ENCODE assay signal across 1 cellular context in the genomic region with DNA sequence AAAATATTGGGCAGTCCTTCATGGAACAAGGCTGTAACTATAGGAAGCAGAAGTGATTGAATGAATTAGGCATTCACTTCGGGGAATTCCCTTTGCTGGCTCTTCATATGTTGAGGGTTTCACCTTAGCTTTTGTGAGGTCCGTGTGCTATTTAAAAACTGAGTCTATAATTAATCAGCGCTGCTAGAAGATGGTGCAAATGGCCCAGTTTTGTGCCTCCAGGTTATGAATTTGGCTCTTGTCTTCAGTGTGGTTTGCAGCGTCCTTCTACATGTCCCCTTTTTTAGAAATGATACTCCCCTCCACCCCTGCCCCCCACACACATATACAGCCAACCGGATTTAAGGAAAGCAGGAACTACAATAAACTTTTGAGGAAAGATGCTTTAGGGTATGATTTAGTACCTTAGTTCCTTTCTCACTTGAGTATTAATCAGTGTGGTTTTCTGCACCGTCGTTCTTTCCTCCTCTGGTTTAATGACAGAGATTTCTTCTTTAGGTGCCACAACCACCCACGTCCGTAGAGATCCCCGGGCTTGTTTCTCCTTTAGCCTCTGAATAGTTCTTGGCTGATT.
TF ChIP-seq lines count a peak whose summit lies in the region.

No MANE protein-coding gene starts in this region.

TF ChIP-seq in WTC11, 78 proteins besides CTCF, POLR2A, EP300 and RAD21 (continued from another document):
- TF ChIP-seq OVOL2 (CRISPR knock-in tag; IDR thresholded peaks at IDR 0.05; ENCODE audit: borderline replicate concordance) = no peak
- no peak for TF ChIP-seq IRF2 (CRISPR knock-in tag; IDR thresholded peaks at IDR 0.05; ENCODE audit: borderline replicate concordance, low read depth)
- no peak for TF ChIP-seq TEAD4 (CRISPR knock-in tag; IDR thresholded peaks at IDR 0.05)
- no peak for TF ChIP-seq ZNF121 (CRISPR knock-in tag; IDR thresholded peaks at IDR 0.05)
- TF ChIP-seq, protein P1, sequence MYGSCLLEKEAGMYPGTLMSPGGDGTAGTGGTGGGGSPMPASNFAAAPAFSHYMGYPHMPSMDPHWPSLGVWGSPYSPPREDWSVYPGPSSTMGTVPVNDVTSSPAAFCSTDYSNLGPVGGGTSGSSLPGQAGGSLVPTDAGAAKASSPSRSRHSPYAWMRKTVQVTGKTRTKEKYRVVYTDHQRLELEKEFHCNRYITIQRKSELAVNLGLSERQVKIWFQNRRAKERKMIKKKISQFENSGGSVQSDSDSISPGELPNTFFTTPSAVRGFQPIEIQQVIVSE (CRISPR knock-in tag; IDR thresholded peaks at IDR 0.05; ENCODE audit: borderline replicate concordance) = no peak
- TF ChIP-seq, protein P2, sequence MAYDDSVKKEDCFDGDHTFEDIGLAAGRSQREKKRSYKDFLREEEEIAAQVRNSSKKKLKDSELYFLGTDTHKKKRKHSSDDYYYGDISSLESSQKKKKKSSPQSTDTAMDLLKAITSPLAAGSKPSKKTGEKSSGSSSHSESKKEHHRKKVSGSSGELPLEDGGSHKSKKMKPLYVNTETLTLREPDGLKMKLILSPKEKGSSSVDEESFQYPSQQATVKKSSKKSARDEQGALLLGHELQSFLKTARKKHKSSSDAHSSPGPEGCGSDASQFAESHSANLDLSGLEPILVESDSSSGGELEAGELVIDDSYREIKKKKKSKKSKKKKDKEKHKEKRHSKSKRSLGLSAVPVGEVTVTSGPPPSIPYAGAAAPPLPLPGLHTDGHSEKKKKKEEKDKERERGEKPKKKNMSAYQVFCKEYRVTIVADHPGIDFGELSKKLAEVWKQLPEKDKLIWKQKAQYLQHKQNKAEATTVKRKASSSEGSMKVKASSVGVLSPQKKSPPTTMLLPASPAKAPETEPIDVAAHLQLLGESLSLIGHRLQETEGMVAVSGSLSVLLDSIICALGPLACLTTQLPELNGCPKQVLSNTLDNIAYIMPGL (CRISPR knock-in tag; IDR thresholded peaks at IDR 0.05) = no peak
- no peak for TF ChIP-seq ZNF416 (CRISPR knock-in tag; IDR thresholded peaks at IDR 0.05)
- no peak for TF ChIP-seq ZNF263 (CRISPR knock-in tag; IDR thresholded peaks at IDR 0.05; ENCODE audit: low read depth)
